Comparison of ENCODE assay signal across 13 cellular contexts in genomic region chr22:30806391-30806861, GRCh38.
DNase-seq lines count a peak whose midpoint lies in the region; ATAC-seq and TF ChIP-seq lines count a peak whose summit lies in the region.
"Had no signal": no experiment of that assay in that cellular context is flagged by ENCODE, and none has a peak within 500 bp of the region (broad histone marks: within the 10 kb centered on the region; RNA-seq: fewer than 3 reads in every experiment).

No MANE protein-coding gene starts in this region.

- H3K4me1 ChIP-seq in PC-9 (replicated peaks; ENCODE audit: insufficient read depth) (peaks cover 50% of the 10 kb centered on the region), upper lobe of left lung (peaks cover 4 to 13% (median 12%) of the 10 kb centered on the region in 4 donors), vagina (peaks cover 16% of the 10 kb centered on the region)

- no peak for TF ChIP-seq POLR2A in upper lobe of left lung (IDR thresholded peaks at IDR 0.05)
- no peak for TF ChIP-seq POLR2A in vagina (IDR thresholded peaks at IDR 0.05)

- H4K20me1 ChIP-seq in PC-9 (ENCODE audit: insufficient read depth) = no peaks in the 10 kb centered on the region

- no peaks in the 10 kb centered on the region for H3K36me3 ChIP-seq in PC-9 (ENCODE audit: low read depth)
- H3K36me3 ChIP-seq in upper lobe of left lung = no peaks in the 10 kb centered on the region
- no peaks in the 10 kb centered on the region for H3K36me3 ChIP-seq in vagina

- H3K4me3 ChIP-seq in PC-9 = no peak overlapping the region
- no peak overlapping the region for H3K4me3 ChIP-seq in fibroblast of mammary gland (ENCODE audit: control insufficient read depth, low read depth, low read length)
- H3K4me3 ChIP-seq in upper lobe of left lung = no peak overlapping the region
- H3K4me3 ChIP-seq in vagina = no peak overlapping the region

- intact Hi-C loops in PC-9 (cut with micrococcal nuclease; ENCODE audit: unreplicated experiment) = no loop called here
- intact Hi-C loops in activated T-helper 2 cell treated with anti-CD3 and anti-CD28 coated beads, Interferon-gamma antibody, Interleukin-2, Interleukin-4, amounts not matched to agents 10 μg/mL and 5 μg/mL and 100 μg/mL, durations not matched to agents 14 hours and 24 hours and 36 hours (cut with micrococcal nuclease) = no loop called here
- intact Hi-C loops in vagina (cut with DNase I) = no loop called here

- H3K27ac ChIP-seq in PC-9 (peak overlapping the region; percentile 56), upper lobe of left lung (no peak overlapping the region), vagina (no peak overlapping the region)

- H3K4me2 ChIP-seq in PC-9 = peak overlapping the region; percentile 59

- H3K9me2 ChIP-seq in PC-9 (ENCODE audit: insufficient read depth) = no peaks in the 10 kb centered on the region

- no peak for ATAC-seq in upper lobe of left lung (ENCODE audit: low FRiP score in 2 of 2)
- ATAC-seq: CD8-positive, alpha-beta T cell; esophagus mucosa had no signal

- no peak overlapping the region for H2AFZ ChIP-seq in PC-9

- CTCF ChIA-PET in PC-9 (lab: Charles Lee) = interaction anchor here (0.6 kb wide), 1 partner anchor 249 kb away, joined by 3 read pairs; no protein-coding TSS in a partner anchor

- H3K79me2 ChIP-seq in PC-9 (ENCODE audit: low read depth) = peaks cover 5% of the 10 kb centered on the region; the same call in 1 of the 2 replicates

- no peak overlapping the region for H3K4me3 Mint-ChIP-seq in activated T-helper 2 cell treated with anti-CD3 and anti-CD28 coated beads, Interferon-gamma antibody, Interleukin-2, Interleukin-4, amounts not matched to agents 10 μg/mL and 5 μg/mL and 100 μg/mL, durations not matched to agents 14 hours and 24 hours and 36 hours (ENCODE audit: low read depth)
- H3K4me3 Mint-ChIP-seq: CD8-positive, alpha-beta T cell; T-helper 2 cell treated with Interferon-gamma antibody and Interleukin-4, amounts not matched to agents 5 μg/mL and 100 μg/mL, for 36 hours had no signal

- POLR2A ChIA-PET in PC-9 (lab: Charles Lee; ENCODE audit: unreplicated experiment) = interaction anchor here (0.6 to 0.7 kb wide), 2 partner anchors 116 to 440 kb away, joined by 4 to 6 read pairs; no protein-coding TSS in a partner anchor

- 69 to 71% methylated on average over 3 of the region's 3 CpGs for WGBS in upper lobe of left lung, 2 donors

- peaks cover 12% of the 10 kb centered on the region for H3K27me3 Mint-ChIP-seq in activated T-helper 2 cell treated with anti-CD3 and anti-CD28 coated beads, Interferon-gamma antibody, Interleukin-2, Interleukin-4, amounts not matched to agents 10 μg/mL and 5 μg/mL and 100 μg/mL, durations not matched to agents 14 hours and 24 hours and 36 hours (ENCODE audit: low read depth)

- peaks cover 3% of the 10 kb centered on the region for H3K27me3 ChIP-seq in PC-9 (ENCODE audit: insufficient read depth, low read depth)
- no peaks in the 10 kb centered on the region for H3K27me3 ChIP-seq in upper lobe of left lung
- no peaks in the 10 kb centered on the region for H3K27me3 ChIP-seq in vagina

- DNase-seq in AG08395 (ENCODE audit: low spot score) (peak; percentile 41), HCEC 1CT (peak; percentile 77), PC-9 (peak; percentile 58 to 84), fibroblast of mammary gland (ENCODE audit: low read depth) (peak; percentile 46), upper lobe of left lung (no peak), vagina (ENCODE audit: extremely low spot score in 2 of 2) (no peak)
- DNase-seq in activated CD4-positive, CD25-positive, alpha-beta regulatory T cell (lab: John Stamatoyannopoulos, UW) = no peak
- no peak for DNase-seq in activated T-helper 2 cell treated with anti-CD3 and anti-CD28 coated beads, Interferon-gamma antibody, Interleukin-2, Interleukin-4, amounts not matched to agents 10 μg/mL and 5 μg/mL and 100 μg/mL, durations not matched to agents 14 hours and 24 hours and 36 hours (ENCODE audit: low spot score)
- DNase-seq: activated naive CD4-positive, alpha-beta T cell treated with anti-CD3 and anti-CD28 coated beads, Interleukin-2, amount 50 U/mL, for 16 hours; CD8-positive, alpha-beta T cell; NCI-H1048 had no signal

- H3K9me3 Mint-ChIP-seq in activated T-helper 2 cell treated with anti-CD3 and anti-CD28 coated beads, Interferon-gamma antibody, Interleukin-2, Interleukin-4, amounts not matched to agents 10 μg/mL and 5 μg/mL and 100 μg/mL, durations not matched to agents 14 hours and 24 hours and 36 hours = no peaks in the 10 kb centered on the region
- H3K9me3 Mint-ChIP-seq: CD8-positive, alpha-beta T cell; T-helper 2 cell treated with Interferon-gamma antibody and Interleukin-4, amounts not matched to agents 5 μg/mL and 100 μg/mL, for 36 hours had no signal

- no TSS peak for BruUV-seq in PC-9 (replicated peaks; lab: Mats Ljungman, UMichigan)

- H3K36me3 Mint-ChIP-seq in activated T-helper 2 cell treated with anti-CD3 and anti-CD28 coated beads, Interferon-gamma antibody, Interleukin-2, Interleukin-4, amounts not matched to agents 10 μg/mL and 5 μg/mL and 100 μg/mL, durations not matched to agents 14 hours and 24 hours and 36 hours (ENCODE audit: low read depth) = no peaks in the 10 kb centered on the region
- H3K36me3 Mint-ChIP-seq: CD8-positive, alpha-beta T cell had no signal

- TF ChIP-seq EP300 in upper lobe of left lung (IDR thresholded peaks at IDR 0.05) = no peak

- H3K9me3 ChIP-seq in PC-9 (ENCODE audit: insufficient read depth, low read depth) = no peaks in the 10 kb centered on the region
- no peaks in the 10 kb centered on the region for H3K9me3 ChIP-seq in upper lobe of left lung
- H3K9me3 ChIP-seq in vagina = no peaks in the 10 kb centered on the region

- H3K27ac Mint-ChIP-seq in activated T-helper 2 cell treated with anti-CD3 and anti-CD28 coated beads, Interferon-gamma antibody, Interleukin-2, Interleukin-4, amounts not matched to agents 10 μg/mL and 5 μg/mL and 100 μg/mL, durations not matched to agents 14 hours and 24 hours and 36 hours = no peak overlapping the region
- H3K27ac Mint-ChIP-seq: CD8-positive, alpha-beta T cell; T-helper 2 cell treated with Interferon-gamma antibody and Interleukin-4, amounts not matched to agents 5 μg/mL and 100 μg/mL, for 36 hours had no signal

- no peaks in the 10 kb centered on the region for H3K4me1 Mint-ChIP-seq in activated T-helper 2 cell treated with anti-CD3 and anti-CD28 coated beads, Interferon-gamma antibody, Interleukin-2, Interleukin-4, amounts not matched to agents 10 μg/mL and 5 μg/mL and 100 μg/mL, durations not matched to agents 14 hours and 24 hours and 36 hours (ENCODE audit: low read depth)

- TF ChIP-seq CTCF in PC-9 (conservative IDR thresholded peaks at IDR 0.05) (no peak), fibroblast of mammary gland (conservative IDR thresholded peaks at IDR 0.05; ENCODE audit: control insufficient read depth, insufficient read depth, low read depth, low read length) (no peak), upper lobe of left lung (IDR thresholded peaks at IDR 0.05) (no peak), vagina (IDR thresholded peaks at IDR 0.05) (no peak)

- H3F3A ChIP-seq in PC-9 (ENCODE audit: insufficient read depth, low read depth) = peaks cover 16% of the 10 kb centered on the region; the same call in 1 of the 2 replicates

Comparison
In these comparisons a context has a peak if more than half of its experiments do, and no peak if none do; other contexts are left out.
1. DNase-seq: peak in AG08395 (single experiment), HCEC 1CT (single experiment), PC-9 (2 of 2) and fibroblast of mammary gland (single experiment); none in upper lobe of left lung (0 of 2), activated CD4-positive, CD25-positive, alpha-beta regulatory T cell (0 of 4), activated T-helper 2 cell treated with anti-CD3 and anti-CD28 coated beads, Interferon-gamma antibody, Interleukin-2, Interleukin-4, amounts not matched to agents 10 μg/mL and 5 μg/mL and 100 μg/mL, durations not matched to agents 14 hours and 24 hours and 36 hours (single experiment) and vagina (0 of 2).